1 cellular context compared by ENCODE assay signal in genomic region chr1:220046052-220046930, GRCh38.
TF ChIP-seq lines count a peak whose summit lies in the region.

EPRS1 (minus strand) TSS chr1:220046505; CDS start chr1:220046388, 117 bp downstream.

TF ChIP-seq in GM12878, 131 proteins besides CTCF, POLR2A, EP300 and RAD21 (continued from another document):
- TF ChIP-seq RELB (IDR thresholded peaks at IDR 0.05; ENCODE audit: low read depth), result no peak
- TF ChIP-seq NBN (IDR thresholded peaks at IDR 0.05), result peak; percentile 55
- TF ChIP-seq CREB1 (IDR thresholded peaks at IDR 0.05; ENCODE audit: low read depth), result peak; percentile 96
- no peak for TF ChIP-seq WRNIP1 (IDR thresholded peaks at IDR 0.05; ENCODE audit: borderline replicate concordance, low read depth, low read length)
- peak; percentile 82 to 95 for TF ChIP-seq BHLHE40 (IDR thresholded peaks at IDR 0.05; ENCODE audit: borderline replicate concordance in 1 of 2, low read depth in 2 of 2, low read length in 1 of 2)
- TF ChIP-seq POLR2AphosphoS2 (IDR thresholded peaks at IDR 0.05; ENCODE audit: low read depth, low read length), result peak; percentile 78
- no peak for TF ChIP-seq PRDM15 (CRISPR knock-in tag; IDR thresholded peaks at IDR 0.05)
- TF ChIP-seq STAT1 (conservative IDR thresholded peaks at IDR 0.05), result no peak
- no peak; the same call in 1 of the 2 replicates for TF ChIP-seq IRF4 (IDR thresholded peaks at IDR 0.05; ENCODE audit: low read depth, low read length)
- TF ChIP-seq HCFC1 (IDR thresholded peaks at IDR 0.05; ENCODE audit: low read length), result peak; percentile 60
- peak; percentile 75 for TF ChIP-seq POLR2AphosphoS5 (IDR thresholded peaks at IDR 0.05; ENCODE audit: low read length)
- no peak for TF ChIP-seq ATF2 (IDR thresholded peaks at IDR 0.05; ENCODE audit: low read length)
- 0 out of 2 replicates have a peak, but pooled peaks have one; percentile 19 for TF ChIP-seq BCL11A (IDR thresholded peaks at IDR 0.05; ENCODE audit: low read depth, low read length)
- peak; percentile 59; the same call in 1 of the 2 replicates for TF ChIP-seq DPF2 (IDR thresholded peaks at IDR 0.05)
- 0 out of 2 replicates have a peak, but pooled peaks have one; percentile 53 for TF ChIP-seq ZBED1 (IDR thresholded peaks at IDR 0.05; ENCODE audit: borderline replicate concordance)
- peak; percentile 51; the same call in 1 of the 2 replicates for TF ChIP-seq TAF1 (IDR thresholded peaks at IDR 0.05; ENCODE audit: borderline replicate concordance, low read depth, low read length)
- peak; percentile 41 to 83; a peak in 1 of 3 replicates for TF ChIP-seq EGR1 (IDR thresholded peaks at IDR 0.05; ENCODE audit: borderline replicate concordance in 1 of 2, low read depth in 2 of 2, low read length in 2 of 2)
- no peak for TF ChIP-seq BCLAF1 (IDR thresholded peaks at IDR 0.05)
- no peak for TF ChIP-seq SUZ12 (IDR thresholded peaks at IDR 0.05; ENCODE audit: unreplicated experiment)
- TF ChIP-seq YBX1 (IDR thresholded peaks at IDR 0.05), result no peak
- no peak for TF ChIP-seq ATF7 (IDR thresholded peaks at IDR 0.05; ENCODE audit: low read depth)
- peak; percentile 36 for TF ChIP-seq SP1 (IDR thresholded peaks at IDR 0.05; ENCODE audit: low read depth, low read length)
- no peak for TF ChIP-seq SKIL (IDR thresholded peaks at IDR 0.05; ENCODE audit: low read depth, poor library complexity, severe bottlenecking)
- TF ChIP-seq CHD2 (IDR thresholded peaks at IDR 0.05; ENCODE audit: borderline replicate concordance, low read depth, low read length), result no peak; the same call in 1 of the 2 replicates
- TF ChIP-seq NKRF (conservative IDR thresholded peaks at IDR 0.05), result peak; percentile 87
- no peak for TF ChIP-seq CBX3 (IDR thresholded peaks at IDR 0.05; ENCODE audit: borderline replicate concordance, low read depth)
- peak; percentile 93 for TF ChIP-seq CREM (IDR thresholded peaks at IDR 0.05; ENCODE audit: low read depth)
- no peak for TF ChIP-seq JUNB (IDR thresholded peaks at IDR 0.05)
- TF ChIP-seq SMC3 (IDR thresholded peaks at IDR 0.05; ENCODE audit: borderline replicate concordance, low read length), result 0 out of 2 replicates have a peak, but pooled peaks have one; percentile 3
- no peak for TF ChIP-seq ZBTB11 (CRISPR knock-in tag; IDR thresholded peaks at IDR 0.05)
